Comparison of ENCODE assay signal across 11 cellular contexts in the genomic region with DNA sequence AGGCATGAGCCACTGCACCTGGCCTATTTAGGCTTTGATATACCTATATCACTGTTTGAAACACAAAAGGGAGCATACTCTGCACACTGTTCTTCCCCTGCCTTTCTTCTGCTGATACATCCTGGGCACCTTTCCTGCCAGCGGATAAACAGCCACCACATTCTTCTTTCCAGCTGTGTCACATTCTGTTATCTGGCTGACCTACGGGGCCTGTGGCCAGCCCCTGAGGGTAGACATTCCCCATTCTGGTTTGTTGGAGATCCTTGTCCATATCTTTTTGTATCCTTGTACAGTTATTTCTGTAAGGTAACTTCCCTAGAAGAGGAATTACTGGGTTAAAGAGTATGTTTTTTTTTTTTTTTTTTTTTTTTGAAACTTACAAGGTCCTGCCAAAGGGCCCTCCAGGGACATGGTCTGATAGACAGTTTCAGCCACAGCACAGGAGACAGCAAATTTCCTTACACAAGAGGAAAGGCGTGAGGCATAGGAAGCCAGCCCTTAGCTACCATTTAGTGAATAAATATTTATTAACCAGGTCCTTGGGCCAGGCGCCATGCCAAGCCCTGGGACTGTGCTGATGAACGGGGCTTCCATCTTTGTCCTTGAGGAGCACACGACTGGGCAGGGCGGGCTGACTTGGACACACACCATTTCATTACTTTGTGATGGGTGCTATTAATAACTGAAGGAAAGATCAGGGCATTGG. TPM values are rescaled to one million over a fixed set of nuclear protein-coding genes. Genes with fewer than 3 reads are reported as not detected.
DNase-seq lines count a peak whose midpoint lies in the region; ATAC-seq, FAIRE-seq and TF ChIP-seq lines count a peak whose summit lies in the region.
"Had no signal": no experiment of that assay in that cellular context is flagged by ENCODE, and none has a peak within 500 bp of the region (broad histone marks: within the 10 kb centered on the region; RNA-seq: fewer than 3 reads in every experiment).

No MANE protein-coding gene starts in this region.

- H3K9me3 ChIP-seq in esophagus squamous epithelium (no peaks in the 10 kb centered on the region), mucosa of descending colon (no peaks in the 10 kb centered on the region), subcutaneous abdominal adipose tissue (ENCODE audit: control insufficient read depth in 5 of 5, low read length in 5 of 5) (no peaks in the 10 kb centered on the region)

- H3K36me3 ChIP-seq in esophagus squamous epithelium (peaks cover 0 to 50% (median 4%) of the 10 kb centered on the region in 3 donors), mucosa of descending colon (ENCODE audit: low read depth) (no peaks in the 10 kb centered on the region), subcutaneous abdominal adipose tissue (ENCODE audit: control insufficient read depth in 5 of 5, insufficient read depth in 5 of 5, low read length in 5 of 5) (peaks cover 0 to 14% (median 8%) of the 10 kb centered on the region in 5 donors)

- intact Hi-C loops in esophagus squamous epithelium (cut with DNase I), result no loop called here
- intact Hi-C loops in mucosa of descending colon (cut with DNase I, micrococcal nuclease), result no loop called here

- DNase-seq in RCC 7860 (ENCODE audit: low spot score) (peak; percentile 37), esophagus squamous epithelium (lab: John Stamatoyannopoulos, UW) (no peak), mucosa of descending colon (peak in 1 of 3 donors; percentile 64), NCI-H1930 (lab: John Stamatoyannopoulos, UW) (no peak), NCI-H2227 treated with DMSO at 0.1 percent for 48 hours (lab: John Stamatoyannopoulos, UW) (no peak), NOMO-1 (lab: John Stamatoyannopoulos, UW; ENCODE audit: unreplicated experiment in 2 of 2) (no peak)
- DNase-seq: NCI-H510A treated with DMSO at 0.1 percent for 48 hours, SHP77 treated with DMSO at 0.1 percent for 48 hours had no signal

- peak overlapping the region in 4 of 5 donors; percentile 31 to 68 (median 51) for H3K9ac ChIP-seq in subcutaneous abdominal adipose tissue (ENCODE audit: low read length in 5 of 5)

- H3K27ac ChIP-seq in esophagus squamous epithelium, result peak overlapping the region; percentile 52 to 89 (median 80)
- H3K27ac ChIP-seq in subcutaneous abdominal adipose tissue (ENCODE audit: low read depth, low read length), result peak overlapping the region; percentile 95

- H3K27ac Mint-ChIP-seq in activated T-helper 17 cell treated with anti-CD3 and anti-CD28 coated beads, Interleukin-2, amount 50 U/mL, for 72 hours, result no peak overlapping the region

- H3K36me3 Mint-ChIP-seq in activated T-helper 17 cell treated with anti-CD3 and anti-CD28 coated beads, Interleukin-2, amount 50 U/mL, for 72 hours (ENCODE audit: low read depth), result peaks cover 18% of the 10 kb centered on the region

- H3K27me3 Mint-ChIP-seq in activated T-helper 17 cell treated with anti-CD3 and anti-CD28 coated beads, Interleukin-2, amount 50 U/mL, for 72 hours, result no peaks in the 10 kb centered on the region

- no peaks in the 10 kb centered on the region for H3K4me1 Mint-ChIP-seq in activated T-helper 17 cell treated with anti-CD3 and anti-CD28 coated beads, Interleukin-2, amount 50 U/mL, for 72 hours

- no peaks in the 10 kb centered on the region for H3K27me3 ChIP-seq in esophagus squamous epithelium
- no peaks in the 10 kb centered on the region for H3K27me3 ChIP-seq in subcutaneous abdominal adipose tissue (ENCODE audit: control insufficient read depth in 5 of 5, insufficient read depth in 4 of 5, low read length in 5 of 5)

- TF ChIP-seq CTCF in esophagus squamous epithelium (IDR thresholded peaks at IDR 0.05) (no peak), mucosa of descending colon (IDR thresholded peaks at IDR 0.05) (no peak)

- no peak overlapping the region for H3K4me3 Mint-ChIP-seq in activated T-helper 17 cell treated with anti-CD3 and anti-CD28 coated beads, Interleukin-2, amount 50 U/mL, for 72 hours

- H3K4me1 ChIP-seq in esophagus squamous epithelium, result peaks cover 9 to 52% (median 16%) of the 10 kb centered on the region in 3 donors
- H3K4me1 ChIP-seq in mucosa of descending colon (ENCODE audit: low read depth), result no peaks in the 10 kb centered on the region
- H3K4me1 ChIP-seq in subcutaneous abdominal adipose tissue (ENCODE audit: control insufficient read depth in 5 of 5, insufficient read depth in 5 of 5, low read length in 5 of 5), result peaks cover 14 to 54% (median 47%) of the 10 kb centered on the region in 5 donors

- no peak overlapping the region for H3K4me3 ChIP-seq in esophagus squamous epithelium
- no peak overlapping the region for H3K4me3 ChIP-seq in mucosa of descending colon
- peak overlapping the region in 2 of 5 donors; percentile 2 to 17 for H3K4me3 ChIP-seq in subcutaneous abdominal adipose tissue (ENCODE audit: low read depth in 1 of 5, low read length in 5 of 5)

- H3K9me3 Mint-ChIP-seq in activated T-helper 17 cell treated with anti-CD3 and anti-CD28 coated beads, Interleukin-2, amount 50 U/mL, for 72 hours, result no peaks in the 10 kb centered on the region

- peak; percentile 16 for ATAC-seq in mucosa of descending colon
- no peak for ATAC-seq in activated T-helper 17 cell treated with anti-CD3 and anti-CD28 coated beads, Interleukin-2, amount 50 U/mL, for 72 hours (replicated peaks)
- ATAC-seq: HCT116 had no signal

- FAIRE-seq in RCC 7860 (lab: Jason Lieb, UNC), result no peak

- TF ChIP-seq POLR2A in esophagus squamous epithelium (IDR thresholded peaks at IDR 0.05), result no peak

- WGBS in esophagus squamous epithelium, 2 donors, result 56 to 70% methylated on average over 7 of the region's 7 CpGs

RNA-seq across cellular contexts. Expression of a gene that starts 57.8 kb away (rescaled TPM):
- total RNA-seq in esophagus squamous epithelium, result 10 to 100 TPM; 50.9 to 83.0 (median 65.5) TPM
- 100 to 1,000 TPM; 153 to 222 (median 199) TPM for total RNA-seq in mucosa of descending colon
- total RNA-seq in activated T-helper 17 cell treated with anti-CD3 and anti-CD28 coated beads, Interleukin-2, amount 50 U/mL, for 72 hours, result 10 to 100 TPM; 34.0 to 35.7 TPM
